12 cellular contexts compared by ENCODE assay signal in the genomic region with DNA sequence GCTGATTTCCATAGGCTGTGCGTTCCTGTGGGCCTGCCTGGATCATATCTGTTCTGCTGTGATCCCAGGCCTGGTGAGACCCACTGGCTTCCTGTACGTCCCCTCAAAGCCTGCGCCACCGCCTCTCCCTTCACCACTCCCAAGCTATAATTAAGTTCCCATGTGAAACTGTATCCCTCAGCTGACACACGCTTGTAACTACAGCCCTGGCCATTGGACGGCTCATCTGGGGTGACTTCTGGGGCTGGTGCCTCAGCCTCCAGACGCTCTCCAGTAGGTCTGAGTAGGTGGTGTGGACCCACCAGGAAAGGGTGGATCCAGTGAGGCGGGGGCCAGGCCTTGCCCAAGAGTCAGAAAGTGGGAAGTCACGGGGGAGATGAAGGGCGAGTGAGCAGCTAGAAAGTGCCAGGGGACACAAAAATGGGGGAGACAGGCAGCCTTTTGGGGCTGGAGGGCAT. TPM values are rescaled to one million over a fixed set of nuclear protein-coding genes. Genes with fewer than 3 reads are reported as not detected.
DNase-seq lines count a peak whose midpoint lies in the region; ATAC-seq, FAIRE-seq and TF ChIP-seq lines count a peak whose summit lies in the region.
"Had no signal": no experiment of that assay in that cellular context is flagged by ENCODE, and none has a peak within 500 bp of the region (broad histone marks: within the 10 kb centered on the region; RNA-seq: fewer than 3 reads in every experiment).

No MANE protein-coding gene starts in this region.

- H3K4ac ChIP-seq in H1 (replicated peaks; ENCODE audit: insufficient read length, low read depth, low read length), result no peak overlapping the region
- H3K4ac ChIP-seq in neuronal stem cell (ENCODE audit: low read length), result no peak overlapping the region

- no peak overlapping the region for H2AFZ ChIP-seq in H1 (ENCODE audit: low read length)
- no peak overlapping the region for H2AFZ ChIP-seq in neuronal stem cell (ENCODE audit: low read length)
- H2AFZ ChIP-seq: parathyroid adenoma had no signal

- POLR2A ChIA-PET in H1 (lab: Charles Lee; ENCODE audit: partially characterized antibody), result no interaction called here

- H2BK15ac ChIP-seq in H1 (ENCODE audit: low read length) (no peak overlapping the region), neuronal stem cell (ENCODE audit: low read length) (peak overlapping the region; percentile 62)

- ATAC-seq in left lung, result no peak
- no peak for ATAC-seq in HG02884 (IDR thresholded peaks at IDR 0.05; ENCODE audit: unreplicated experiment)

- no peaks in the 10 kb centered on the region for H4K20me1 ChIP-seq in H1 (replicated peaks in 1 of 2; ENCODE audit: control insufficient read depth in 1 of 2, insufficient read depth in 2 of 2, low read length in 2 of 2)

- H4K8ac ChIP-seq in H1 (ENCODE audit: extremely low read depth, insufficient read depth, low read length) (peak overlapping the region; percentile 75), neuronal stem cell (ENCODE audit: low read depth, low read length) (no peak overlapping the region)

- H2BK120ac ChIP-seq in H1 (replicated peaks; ENCODE audit: low read depth, low read length), result no peak overlapping the region
- no peak overlapping the region for H2BK120ac ChIP-seq in neuronal stem cell (ENCODE audit: low read depth, low read length)

- 81% methylated on average over 10 of the region's 10 CpGs; no CpG with 5 or more reads in 1 of the 2 experiments for WGBS in H1 (ENCODE audit: extremely low coverage in 1 of 2, insufficient coverage in 1 of 2, insufficient read length in 1 of 2, insufficient replicate concordance in 2 of 2, low coverage in 1 of 2, low lambda C conversion rate in 2 of 2, missing lambda C conversion rate in 1 of 2), 2 experiments
- WGBS in neuronal stem cell (ENCODE audit: extremely low coverage in 2 of 2, insufficient read length in 2 of 2, insufficient replicate concordance in 1 of 2), 2 donors, result no CpG with 5 or more reads among the region's 10 CpGs

- H3K14ac ChIP-seq in H1 (ENCODE audit: insufficient read length), result no peak overlapping the region
- H3K14ac ChIP-seq in neuronal stem cell (ENCODE audit: low read length), result no peak overlapping the region

- H3K36me3 ChIP-seq in H1 (ENCODE audit: control insufficient read depth in 2 of 4, insufficient read depth in 4 of 4, low read length in 3 of 4), result no peaks in the 10 kb centered on the region
- H3K36me3 ChIP-seq in neuronal stem cell (replicated peaks in 1 of 2; ENCODE audit: control insufficient read depth in 2 of 2, insufficient read depth in 2 of 2, low read length in 2 of 2), result no peaks in the 10 kb centered on the region
- H3K36me3 ChIP-seq in left lung, result peaks cover 0 to 11% of the 10 kb centered on the region in 2 donors

- H3K79me2 ChIP-seq in H1 (ENCODE audit: control insufficient read depth in 1 of 2, insufficient read depth in 2 of 2, low read length in 2 of 2), result peaks cover 0 to 3% of the 10 kb centered on the region in 2 experiments; a peak in 1 of 4 replicates

- H3K4me1 ChIP-seq in H1 (replicated peaks in 1 of 4; ENCODE audit: control insufficient read depth in 3 of 4, insufficient read depth in 4 of 4, low read length in 3 of 4), result peaks cover 4 to 17% (median 13%) of the 10 kb centered on the region in 4 experiments
- H3K4me1 ChIP-seq in neuronal stem cell (ENCODE audit: control insufficient read depth in 2 of 2, insufficient read depth in 1 of 2, low read depth in 1 of 2, low read length in 2 of 2), result peaks cover 0 to 10% of the 10 kb centered on the region in 2 donors
- H3K4me1 ChIP-seq in left lung, result peaks cover 4 to 37% of the 10 kb centered on the region in 2 donors

- no peak overlapping the region for H3K4me3 ChIP-seq in H1 (ENCODE audit: extremely low read depth in 1 of 4, insufficient read depth in 2 of 4, low read depth in 3 of 4, low read length in 4 of 4)
- no peak overlapping the region for H3K4me3 ChIP-seq in neuronal stem cell (ENCODE audit: low read length in 2 of 2)
- no peak overlapping the region for H3K4me3 ChIP-seq in left lung
- H3K4me3 ChIP-seq: SJSA1 had no signal

- DNase-seq in ELF-1 (ENCODE audit: low read depth, low spot score) (peak; percentile 29), NCI-H2227 (lab: John Stamatoyannopoulos, UW; ENCODE audit: unreplicated experiment) (peak; percentile 81), H1 (ENCODE audit: low read depth in 1 of 2, low spot score in 2 of 2) (no peak), neuronal stem cell (ENCODE audit: low spot score) (no peak), AML-193 (lab: John Stamatoyannopoulos, UW) (no peak), left lung (no peak)
- no peak for DNase-seq in stimulated activated naive CD4-positive, alpha-beta T cell treated with Interleukin-2 at 50 U/mL for 16 hours (lab: John Stamatoyannopoulos, UW)
- DNase-seq: H7; stimulated activated naive CD4-positive, alpha-beta T cell had no signal

- H4K91ac ChIP-seq in H1 (replicated peaks; ENCODE audit: insufficient read length, low read length) (peak overlapping the region; percentile 62), neuronal stem cell (ENCODE audit: low read depth, low read length, poor library complexity) (no peak overlapping the region)

- no peak for TF ChIP-seq POLR2A in H1 (IDR thresholded peaks at IDR 0.05; ENCODE audit: control extremely low read depth in 1 of 2, low read depth in 2 of 2, low read length in 2 of 2)

- TF ChIP-seq EP300 in H1 (IDR thresholded peaks at IDR 0.05; ENCODE audit: borderline replicate concordance in 1 of 2, low read depth in 2 of 2, low read length in 2 of 2), result no peak

- TF ChIP-seq CTCF in H1 (IDR thresholded peaks at IDR 0.05; ENCODE audit: control extremely low read depth in 1 of 3, insufficient read depth in 1 of 3, low read depth in 1 of 3, low read length in 3 of 3), result no peak
- TF ChIP-seq CTCF in left lung (IDR thresholded peaks at IDR 0.05), result no peak

- no peaks in the 10 kb centered on the region for H3K9me3 ChIP-seq in H1 (ENCODE audit: insufficient read depth in 2 of 2, low read depth in 1 of 2, low read length in 1 of 2)
- H3K9me3 ChIP-seq in neuronal stem cell (replicated peaks in 1 of 2; ENCODE audit: control insufficient read depth in 2 of 2, insufficient read depth in 1 of 2, low read depth in 1 of 2, low read length in 2 of 2), result no peaks in the 10 kb centered on the region
- H3K9me3 ChIP-seq in left lung, result no peaks in the 10 kb centered on the region
- H3K9me3 ChIP-seq: SJSA1 had no signal

- H3K23ac ChIP-seq in H1 (ENCODE audit: insufficient read length) (no peak overlapping the region), neuronal stem cell (ENCODE audit: low read depth, low read length, poor library complexity) (no peak overlapping the region)

- H2AK5ac ChIP-seq in H1 (ENCODE audit: low read depth, low read length), result 0 out of 2 replicates have a peak overlapping the region, but pooled peaks have one; percentile 26
- no peak overlapping the region for H2AK5ac ChIP-seq in neuronal stem cell (ENCODE audit: low read depth, low read length)

- H2BK12ac ChIP-seq in H1 (ENCODE audit: low read depth, low read length), result 0 out of 2 replicates have a peak overlapping the region, but pooled peaks have one; percentile 1
- H2BK12ac ChIP-seq in neuronal stem cell (ENCODE audit: low read length), result no peak overlapping the region

- 0 out of 2 replicates have a peak, but pooled peaks cover 2% of the 10 kb centered on the region for H3K23me2 ChIP-seq in H1 (ENCODE audit: low read depth, low read length)

- no peaks in the 10 kb centered on the region; the same call in 1 of the 2 replicates for H3K79me1 ChIP-seq in H1 (ENCODE audit: low read depth, low read length)
- peaks cover 2% of the 10 kb centered on the region for H3K79me1 ChIP-seq in neuronal stem cell (ENCODE audit: low read depth, low read length)

- FAIRE-seq in H1 (lab: Jason Lieb, UNC), result no peak

- no peaks in the 10 kb centered on the region for H3K27me3 ChIP-seq in H1 (replicated peaks in 1 of 4; ENCODE audit: control insufficient read depth in 3 of 4, extremely low read depth in 1 of 4, insufficient read depth in 3 of 4, low read length in 3 of 4)
- no peaks in the 10 kb centered on the region for H3K27me3 ChIP-seq in neuronal stem cell (ENCODE audit: control insufficient read depth in 3 of 3, insufficient read depth in 3 of 3, low read depth in 1 of 3, low read length in 3 of 3)
- H3K27me3 ChIP-seq in left lung, result no peaks in the 10 kb centered on the region
- H3K27me3 ChIP-seq: SJSA1 had no signal

- intact Hi-C loops in left lung (cut with DNase I), result no loop called here

- no peak overlapping the region for H4K5ac ChIP-seq in H1 (ENCODE audit: insufficient read length, low read depth, low read length)

- no peak overlapping the region for H2BK20ac ChIP-seq in H1 (ENCODE audit: low read length)

- H3K56ac ChIP-seq in H1 (replicated peaks; ENCODE audit: insufficient read length, low read depth, low read length), result no peak overlapping the region

- no peak for TF ChIP-seq RAD21 in H1 (IDR thresholded peaks at IDR 0.05 in 1 of 2, conservative IDR thresholded peaks at IDR 0.05 in 1 of 2; ENCODE audit: low read depth in 2 of 2, low read length in 2 of 2)

- H3K4me2 ChIP-seq in H1 (ENCODE audit: insufficient read depth in 1 of 2, low read depth in 2 of 2, low read length in 2 of 2), result no peak overlapping the region
- H3K4me2 ChIP-seq in neuronal stem cell (ENCODE audit: insufficient read depth, low read length, poor library complexity, severe bottlenecking), result no peak overlapping the region

- no peak overlapping the region for H3K9ac ChIP-seq in H1 (replicated peaks in 1 of 4; ENCODE audit: extremely low read depth in 1 of 4, low read depth in 3 of 4, low read length in 3 of 4)
- no peak overlapping the region for H3K9ac ChIP-seq in neuronal stem cell (ENCODE audit: low read depth, low read length, poor library complexity)
- H3K9ac ChIP-seq: parathyroid adenoma had no signal

- H2BK5ac ChIP-seq in H1 (ENCODE audit: low read depth, low read length), result peak overlapping the region; percentile 83
- peak overlapping the region; percentile 43 for H2BK5ac ChIP-seq in neuronal stem cell (ENCODE audit: low read length)

- CTCF ChIA-PET in H1 (lab: Charles Lee; ENCODE audit: partially characterized antibody), result interaction anchor here (0.6 to 1.7 kb wide), 7 partner anchors 10 to 462 kb away, joined by 3 to 4 read pairs (median 3); no protein-coding TSS in a partner anchor

- H3K27ac ChIP-seq in H1 (ENCODE audit: low read depth, low read length) (no peak overlapping the region), neuronal stem cell (replicated peaks; ENCODE audit: low read length) (peak overlapping the region; percentile 15), left lung (no peak overlapping the region)
- H3K27ac ChIP-seq: parathyroid adenoma, SJSA1 had no signal

- H3K18ac ChIP-seq in H1 (ENCODE audit: extremely low read depth, low read length) (no peak overlapping the region), neuronal stem cell (ENCODE audit: low read length) (peak overlapping the region; percentile 31)

RNA-seq across cellular contexts. Expression of a gene that starts 21.0 kb away (rescaled TPM):
- total RNA-seq in H1 (2021; fragmentation: NEBNext Ultra II Directional; extraction: Animal tissue kit (Norgen Biotek cat#: 25700)), result 14.9 and 16.9 TPM in 2 replicates
- 14.6 and 18.9 TPM in 2 replicates for polyA plus RNA-seq in H1 (2011; rRNA removed)
- polyA plus RNA-seq in H1 (2011; cell fraction: cytosol; rRNA removed), result 11.9 TPM
- 12.8 TPM for polyA plus RNA-seq in H1 (2011; cell fraction: nucleus; rRNA removed)
- polyA plus RNA-seq in H1 (2012, experiment 1 of 2), result 10.5 to 16.1 TPM (median 14.7 TPM) in 4 replicates
- 11.9 TPM for polyA plus RNA-seq in H1 (2012, experiment 2 of 2)
- 10.8 TPM for polyA plus RNA-seq in H1 (2013, experiment 1 of 2)
- 10.5 TPM for polyA plus RNA-seq in H1 (2013, experiment 2 of 2)
- polyA minus RNA-seq in H1 (2011; rRNA and poly(A)+ RNA removed), result 6.6 and 10.4 TPM in 2 replicates
- 7.1 TPM for polyA minus RNA-seq in H1 (2011; cell fraction: cytosol; rRNA and poly(A)+ RNA removed)
- polyA minus RNA-seq in H1 (2011; cell fraction: nucleus; rRNA and poly(A)+ RNA removed), result 6.8 TPM
- polyA plus RNA-seq in neuronal stem cell (2013, experiment 1 of 2), result 14.9 TPM
- polyA plus RNA-seq in neuronal stem cell (2013, experiment 2 of 2), result 15.0 TPM
- total RNA-seq in left lung, result 10 to 100 TPM; 23.5 to 28.4 TPM

Comparison
In these comparisons a context has a peak if more than half of its experiments do, and no peak if none do; other contexts are left out.
1. DNase-seq: peak in ELF-1 (single experiment) and NCI-H2227 (single experiment); none in H1 (0 of 2), neuronal stem cell (single experiment), AML-193 (0 of 2), left lung (0 of 2) and stimulated activated naive CD4-positive, alpha-beta T cell treated with Interleukin-2 at 50 U/mL for 16 hours (single experiment).